ENCODE assay signal across 1 cellular context in genomic region chr10:103472005-103472404, GRCh38.
TF ChIP-seq lines count a peak whose summit lies in the region.

No MANE protein-coding gene starts in this region.

TF ChIP-seq in WTC11, 78 proteins besides CTCF, POLR2A, EP300 and RAD21 (continued from another document):
- TF ChIP-seq IRF1 (CRISPR knock-in tag; IDR thresholded peaks at IDR 0.05) (no peak), TP53 (CRISPR knock-in tag; IDR thresholded peaks at IDR 0.05) (no peak), USF1 (CRISPR knock-in tag; IDR thresholded peaks at IDR 0.05) (no peak), ARID4B (CRISPR knock-in tag; IDR thresholded peaks at IDR 0.05; ENCODE audit: borderline replicate concordance) (no peak), RELA (CRISPR knock-in tag; IDR thresholded peaks at IDR 0.05; ENCODE audit: borderline replicate concordance) (no peak), ZNF281 (CRISPR knock-in tag; IDR thresholded peaks at IDR 0.05) (no peak), HMGA2 (CRISPR knock-in tag; IDR thresholded peaks at IDR 0.05) (no peak)
